Comparison of ENCODE assay signal across 16 cellular contexts in the genomic region with DNA sequence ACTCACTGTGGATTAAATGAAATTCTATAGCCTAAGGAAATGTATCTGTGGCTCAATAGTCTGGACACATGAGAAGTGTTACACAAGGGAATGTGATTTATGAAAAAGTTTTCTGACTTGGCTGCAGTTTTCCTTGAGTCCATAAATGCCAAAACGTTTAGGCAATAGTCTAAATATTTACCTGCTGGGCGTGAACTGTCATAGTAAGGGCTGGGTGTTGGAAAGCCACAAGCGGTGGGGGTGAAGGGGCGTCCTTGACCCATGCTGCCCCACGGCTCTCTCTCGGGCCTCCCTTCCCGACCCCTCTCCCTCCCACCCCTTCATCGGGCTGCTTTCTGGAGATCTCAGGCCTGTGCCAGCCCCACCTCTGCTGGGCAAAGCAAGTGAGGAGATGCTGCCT.
"Had no signal": no experiment of that assay in that cellular context is flagged by ENCODE, and none has a peak within 500 bp of the region (broad histone marks: within the 10 kb centered on the region; RNA-seq: fewer than 3 reads in every experiment).

No MANE protein-coding gene starts in this region.

- H3K36me3 ChIP-seq: colonic mucosa, esophagus muscularis mucosa, sigmoid colon, thyroid gland, WERI-Rb-1 had no signal

- H3K4me3 ChIP-seq: colonic mucosa, esophagus muscularis mucosa, lung, sigmoid colon, thyroid gland had no signal

- H3K27ac ChIP-seq: colonic mucosa, esophagus muscularis mucosa, sigmoid colon, thyroid gland, WERI-Rb-1 had no signal

- H3K9me3 ChIP-seq: colonic mucosa, esophagus muscularis mucosa, sigmoid colon, thyroid gland had no signal

- DNase-seq: activated CD4-positive, alpha-beta memory T cell treated with anti-CD3 and anti-CD28 coated beads for 36 hours; activated CD8-positive, alpha-beta memory T cell treated with anti-CD3 and anti-CD28 coated beads, Interleukin-2, amount 10 ng/mL, durations not matched to agents 7 days and 5 days; activated effector memory CD4-positive, alpha-beta T cell treated with Interleukin-2 at 50 U/mL for 16 hours; activated T-cell treated with anti-CD3 and anti-CD28 coated beads, Interleukin-2, amount 50 U/mL, for 24 hours; caudate nucleus; colonic mucosa; foreskin melanocyte; kidney glomerular epithelial cell; midbrain; sigmoid colon; stimulated activated CD4-positive, alpha-beta T cell treated with anti-CD3 and anti-CD28 coated beads, Interleukin-12 subunit alpha, Interleukin-12 subunit beta, amount 100 ng/mL, for 4 hours; thyroid gland; WERI-Rb-1 had no signal

- ATAC-seq: activated CD8-positive, alpha-beta memory T cell treated with anti-CD3 and anti-CD28 coated beads, Interleukin-2, amount 10 ng/mL, durations not matched to agents 7 days and 5 days; stimulated activated effector memory CD8-positive, alpha-beta T cell treated with anti-CD3 and anti-CD28 coated beads, Interleukin-12 subunit alpha, Interleukin-12 subunit beta, amount 100 ng/mL, for 72 hours had no signal

- H3K4me1 ChIP-seq: colonic mucosa, thyroid gland had no signal

- H3K27me3 ChIP-seq: colonic mucosa, esophagus muscularis mucosa, sigmoid colon, thyroid gland had no signal
